Comparison of ENCODE assay signal across 8 cellular contexts in the genomic region with DNA sequence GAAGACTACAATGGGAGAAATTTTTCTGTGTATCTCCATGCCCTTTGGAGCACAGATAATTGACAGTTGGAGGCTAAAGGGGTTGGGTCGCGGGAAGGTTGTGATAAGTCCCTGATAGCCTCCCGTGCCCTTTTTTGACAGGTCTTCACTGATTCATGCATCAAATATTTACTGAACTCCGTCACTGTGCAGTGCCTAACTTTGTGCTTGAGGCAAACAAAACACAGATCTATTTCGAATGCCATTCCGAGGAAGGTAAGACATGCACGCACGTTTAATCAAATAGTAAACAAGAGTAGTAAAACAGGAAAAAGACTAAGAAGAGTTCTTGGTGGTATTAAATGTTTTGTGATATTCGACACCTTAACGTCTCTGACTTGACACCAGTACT. TPM values are rescaled to one million over a fixed set of nuclear protein-coding genes. Genes with fewer than 3 reads are reported as not detected.
A peak's percentile ranks its signal among the peaks of the same experiment; 100 is the strongest.
DNase-seq lines count a peak whose midpoint lies in the region; ATAC-seq and TF ChIP-seq lines count a peak whose summit lies in the region.

No MANE protein-coding gene starts in this region.

- peak overlapping the region; percentile 98 for H3K27ac Mint-ChIP-seq in activated B cell treated with CpG ODN at 0.5 μM for 24 hours

- no peaks in the 10 kb centered on the region for H3K9me3 Mint-ChIP-seq in activated B cell treated with CpG ODN at 0.5 μM for 24 hours

- peak overlapping the region; percentile 99 for H3K4me3 Mint-ChIP-seq in activated B cell treated with CpG ODN at 0.5 μM for 24 hours

- CTCF ChIA-PET in activated B cell treated with CpG ODN at 0.5 μM for 24 hours (lab: Charles Lee): no interaction called here

- no peaks in the 10 kb centered on the region for H3K9me3 ChIP-seq in stomach smooth muscle (ENCODE audit: control insufficient read depth in 2 of 2, low read length in 2 of 2)

- peak overlapping the region; percentile 92 for H3K27ac ChIP-seq in stomach smooth muscle (ENCODE audit: low read length)

- H3K4me3 ChIP-seq in iPS-11a (ENCODE audit: low read depth, low read length) (peak overlapping the region; percentile 85), stomach smooth muscle (ENCODE audit: low read length in 2 of 2) (peak overlapping the region; percentile 97 to 99)

- H3K4me1 Mint-ChIP-seq in activated B cell treated with CpG ODN at 0.5 μM for 24 hours: peaks cover 46% of the 10 kb centered on the region

- POLR2A ChIA-PET in activated B cell treated with CpG ODN at 0.5 μM for 24 hours (lab: Charles Lee): interaction anchor here (0.6 to 1.5 kb wide), 3 partner anchors 26 to 130 kb away, joined by 4 to 6 read pairs (median 4); no protein-coding TSS in a partner anchor

- intact Hi-C loops in activated B cell treated with CpG ODN at 0.5 μM for 24 hours (cut with micrococcal nuclease): loop anchor here (1.0 to 10.0 kb wide), 9 partner anchors 8 to 797 kb away; partner anchors contain the start of genes ARNT, C2CD4D, PI4KB and PSMB4

- no peaks in the 10 kb centered on the region for H3K27me3 Mint-ChIP-seq in activated B cell treated with CpG ODN at 0.5 μM for 24 hours

- H3K36me3 Mint-ChIP-seq in activated B cell treated with CpG ODN at 0.5 μM for 24 hours (ENCODE audit: low read depth): peaks cover 23% of the 10 kb centered on the region

- DNase-seq in activated effector memory CD4-positive, alpha-beta T cell treated with anti-CD3 and anti-CD28 coated beads, Interleukin-2, amount 50 U/mL, for 16 hours: peak; percentile 57
- no peak for DNase-seq in activated effector memory CD4-positive, alpha-beta T cell treated with Interleukin-2 at 50 U/mL for 16 hours
- DNase-seq in activated B cell treated with CpG ODN at 0.5 μM for 24 hours (no peak), GM19240 (ENCODE audit: insufficient read length, low spot score) (no peak), SK-N-DZ (ENCODE audit: low spot score) (no peak)
- no peak for DNase-seq in stimulated activated naive CD4-positive, alpha-beta T cell treated with Interleukin-2 at 50 U/mL for 16 hours (lab: John Stamatoyannopoulos, UW)

- peaks cover 0 to under 1% of the 10 kb centered on the region in 2 donors for H3K36me3 ChIP-seq in stomach smooth muscle (ENCODE audit: control insufficient read depth in 2 of 2, insufficient read depth in 2 of 2, low read length in 2 of 2)

- no peak for TF ChIP-seq CTCF in activated B cell treated with CpG ODN at 0.5 μM for 24 hours (IDR thresholded peaks at IDR 0.05)

- peaks cover 19% of the 10 kb centered on the region for H3K4me1 ChIP-seq in stomach smooth muscle (ENCODE audit: control insufficient read depth, insufficient read depth, low read length)

- no peaks in the 10 kb centered on the region for H3K27me3 ChIP-seq in stomach smooth muscle (ENCODE audit: control insufficient read depth in 1 of 2, insufficient read depth in 2 of 2, low read length in 2 of 2)

- no peak for ATAC-seq in activated B cell treated with CpG ODN at 0.5 μM for 24 hours (ENCODE audit: low read depth)

- peak overlapping the region; percentile 2 to 96 for H3K9ac ChIP-seq in stomach smooth muscle (ENCODE audit: low read length in 2 of 2)

RNA-seq across cellular contexts. Expression of gene PIP5K1A, which starts 0.5 kb away (rescaled TPM):
- 63.2 and 77.7 TPM in 2 replicates for total RNA-seq in activated B cell treated with CpG ODN at 0.5 μM for 24 hours
- polyA plus RNA-seq in SK-N-DZ (2014; cell fraction: cytosol; rRNA removed): 50.6 and 55.8 TPM in 2 replicates
- 46.4 and 75.2 TPM in 2 replicates for polyA plus RNA-seq in SK-N-DZ (2014; cell fraction: nucleus; rRNA removed)

RNA-seq across cellular contexts. Expression of gene VPS72, which starts 7.9 kb away (rescaled TPM):
- 58.8 and 72.1 TPM in 2 replicates for total RNA-seq in activated B cell treated with CpG ODN at 0.5 μM for 24 hours
- polyA plus RNA-seq in SK-N-DZ (2014; cell fraction: cytosol; rRNA removed): 211 and 256 TPM in 2 replicates
- polyA plus RNA-seq in SK-N-DZ (2014; cell fraction: nucleus; rRNA removed): 87.2 and 160 TPM in 2 replicates

RNA-seq across cellular contexts. Expression of gene TMOD4, which starts 22.1 kb away (rescaled TPM):
- total RNA-seq in activated B cell treated with CpG ODN at 0.5 μM for 24 hours: 3.8 and 4.4 TPM in 2 replicates
- 0.09 TPM in 1 of 2 replicates, not detected in the other for polyA plus RNA-seq in SK-N-DZ (2014; cell fraction: cytosol; rRNA removed)
- not detected in 2 replicates for polyA plus RNA-seq in SK-N-DZ (2014; cell fraction: nucleus; rRNA removed)

RNA-seq across cellular contexts. Expression of gene SCNM1, which starts 31.9 kb away (rescaled TPM):
- 52.8 and 58.2 TPM in 2 replicates for total RNA-seq in activated B cell treated with CpG ODN at 0.5 μM for 24 hours
- 81.2 and 83.8 TPM in 2 replicates for polyA plus RNA-seq in SK-N-DZ (2014; cell fraction: cytosol; rRNA removed)
- polyA plus RNA-seq in SK-N-DZ (2014; cell fraction: nucleus; rRNA removed): 68.8 and 92.1 TPM in 2 replicates

RNA-seq across cellular contexts. Expression of gene LYSMD1, which starts 32.2 kb away (rescaled TPM):
- total RNA-seq in activated B cell treated with CpG ODN at 0.5 μM for 24 hours: 4.9 and 5.4 TPM in 2 replicates
- 27.1 and 29.7 TPM in 2 replicates for polyA plus RNA-seq in SK-N-DZ (2014; cell fraction: cytosol; rRNA removed)
- 13.9 and 14.9 TPM in 2 replicates for polyA plus RNA-seq in SK-N-DZ (2014; cell fraction: nucleus; rRNA removed)
